ENCODE assay signal across 1 cellular context in genomic region chr1:53678948-53679825, GRCh38.
TF ChIP-seq lines count a peak whose summit lies in the region.

No MANE protein-coding gene starts in this region.

TF ChIP-seq in H1, 55 proteins besides CTCF, POLR2A, EP300 and RAD21 (continued from another document):
- TF ChIP-seq RFX5 (IDR thresholded peaks at IDR 0.05; ENCODE audit: borderline replicate concordance, low read depth, low read length) (no peak), BRCA1 (IDR thresholded peaks at IDR 0.05; ENCODE audit: low read depth, low read length) (no peak), SUZ12 (IDR thresholded peaks at IDR 0.05; ENCODE audit: low read length) (no peak)
